ENCODE assay signal across 9 cellular contexts in genomic region chr22:18164584-18164983, GRCh38. TPM values are rescaled to one million over a fixed set of nuclear protein-coding genes. Genes with fewer than 3 reads are reported as not detected.
DNase-seq lines count a peak whose midpoint lies in the region; ATAC-seq and TF ChIP-seq lines count a peak whose summit lies in the region.
"Not testable (repeated sequence)": the region's sequence is repeated elsewhere in the genome, so short reads cannot be mapped to it uniquely, and the experiment has no call there.
"Had no signal": no experiment of that assay in that cellular context is flagged by ENCODE, and none has a peak within 500 bp of the region (broad histone marks: within the 10 kb centered on the region; RNA-seq: fewer than 3 reads in every experiment).

No MANE protein-coding gene starts in this region.

- not testable (repeated sequence) for H3K79me2 ChIP-seq in mesendoderm (ENCODE audit: control insufficient read depth, insufficient read depth, low read length)

- TF ChIP-seq CTCF in choroid plexus epithelial cell (conservative IDR thresholded peaks at IDR 0.05; ENCODE audit: low read depth, low read length); thyroid gland (IDR thresholded peaks at IDR 0.05): not testable (repeated sequence)

- H4K5ac ChIP-seq in mesendoderm (ENCODE audit: low read length) = not testable (repeated sequence)

- not testable (repeated sequence) for H4K8ac ChIP-seq in mesendoderm (ENCODE audit: low read depth, low read length)

- H3K4ac ChIP-seq in mesendoderm (ENCODE audit: low read depth, low read length) = not testable (repeated sequence)

- not testable (repeated sequence) for H3K4me3 ChIP-seq in choroid plexus epithelial cell (ENCODE audit: low read depth, low read length); mesendoderm (ENCODE audit: low read length); thyroid gland (replicated peaks in 1 of 3)

- TF ChIP-seq POLR2A in thyroid gland (IDR thresholded peaks at IDR 0.05) = not testable (repeated sequence)

- H3K18ac ChIP-seq in mesendoderm (ENCODE audit: low read length) = peak overlapping the region; percentile 84

- H3K27me3 ChIP-seq in mesendoderm (ENCODE audit: insufficient read depth, low read length, poor library complexity); thyroid gland: not testable (repeated sequence)

- not testable (repeated sequence) for H3K4me1 ChIP-seq in mesendoderm (ENCODE audit: control insufficient read depth, low read depth, low read length); thyroid gland

- not testable (repeated sequence) for H3K9ac ChIP-seq in mesendoderm (ENCODE audit: low read length)

- H2AK5ac ChIP-seq in mesendoderm (ENCODE audit: low read length) = not testable (repeated sequence)

- intact Hi-C loops in thyroid gland (cut with DNase I) = not testable (repeated sequence)

- not testable (repeated sequence) for H3K9me3 ChIP-seq in thyroid gland

- not testable (repeated sequence) for H3K36me3 ChIP-seq in mesendoderm (ENCODE audit: control insufficient read depth, insufficient read depth, low read length); thyroid gland

- DNase-seq in COLO668 (lab: John Stamatoyannopoulos, UW; ENCODE audit: unreplicated experiment) (peak; percentile 85), NCI-H1092 treated with DMSO at 0.1 percent for 48 hours (lab: John Stamatoyannopoulos, UW) (peak; percentile 20), NCI-H2196 treated with DMSO at 0.1 percent for 48 hours (lab: John Stamatoyannopoulos, UW; ENCODE audit: unreplicated experiment) (peak; percentile 52), SHP77 treated with DMSO at 0.1 percent for 48 hours (lab: John Stamatoyannopoulos, UW) (peak; percentile 77), choroid plexus epithelial cell (ENCODE audit: low read depth) (peak; percentile 33), thyroid gland (peak; percentile 20 to 36)
- DNase-seq in mesendoderm = not testable (repeated sequence)

- peak; percentile 9 for ATAC-seq in GM21786 (IDR thresholded peaks at IDR 0.05; ENCODE audit: unreplicated experiment)

- not testable (repeated sequence) for H3K27ac ChIP-seq in mesendoderm (ENCODE audit: low read depth, low read length); thyroid gland

- H2BK15ac ChIP-seq in mesendoderm (replicated peaks; ENCODE audit: low read depth) = not testable (repeated sequence)

- no CpG with 5 or more reads among the region's 8 CpGs for WGBS in mesendoderm (ENCODE audit: extremely low coverage, insufficient coverage, low lambda C conversion rate)
- WGBS in thyroid gland, 2 donors = 40% methylated on average over 6 of the region's 8 CpGs; no CpG with 5 or more reads in 1 of the 2 donors

- H3K56ac ChIP-seq in mesendoderm (ENCODE audit: low read length) = peak overlapping the region; percentile 73

- H3K79me1 ChIP-seq in mesendoderm (ENCODE audit: low read length) = not testable (repeated sequence)

- H3K4me2 ChIP-seq in mesendoderm (ENCODE audit: low read length) = not testable (repeated sequence)

- H3K23ac ChIP-seq in mesendoderm (ENCODE audit: low read length) = not testable (repeated sequence)

- not testable (repeated sequence) for H2BK5ac ChIP-seq in mesendoderm (ENCODE audit: low read length)

- not testable (repeated sequence) for H2BK120ac ChIP-seq in mesendoderm (ENCODE audit: low read depth, low read length)

RNA-seq across cellular contexts. Expression of gene USP18, which starts 14.6 kb away (rescaled TPM):
- polyA plus RNA-seq in mesendoderm (2013, experiment 1 of 2) = 5.6 TPM
- polyA plus RNA-seq in mesendoderm (2013, experiment 2 of 2) = 5.0 TPM
- 10 to 100 TPM in 3 of 4 donors, 1 to 10 TPM in 1; 7.6 to 13.9 (median 12.3) TPM for total RNA-seq in thyroid gland

RNA-seq across cellular contexts. Expression of gene TUBA8, which starts 54.0 kb away (rescaled TPM):
- polyA plus RNA-seq in mesendoderm (2013, experiment 1 of 2) = 0.91 TPM
- polyA plus RNA-seq in mesendoderm (2013, experiment 2 of 2) = 0.97 TPM
- 10 to 100 TPM in 2 of 4 donors, 1 to 10 TPM in 2; 3.2 to 18.4 (median 12.5) TPM for total RNA-seq in thyroid gland
- total RNA-seq: ascending aorta had no signal
